1 cellular context compared by ENCODE assay signal in the genomic region with DNA sequence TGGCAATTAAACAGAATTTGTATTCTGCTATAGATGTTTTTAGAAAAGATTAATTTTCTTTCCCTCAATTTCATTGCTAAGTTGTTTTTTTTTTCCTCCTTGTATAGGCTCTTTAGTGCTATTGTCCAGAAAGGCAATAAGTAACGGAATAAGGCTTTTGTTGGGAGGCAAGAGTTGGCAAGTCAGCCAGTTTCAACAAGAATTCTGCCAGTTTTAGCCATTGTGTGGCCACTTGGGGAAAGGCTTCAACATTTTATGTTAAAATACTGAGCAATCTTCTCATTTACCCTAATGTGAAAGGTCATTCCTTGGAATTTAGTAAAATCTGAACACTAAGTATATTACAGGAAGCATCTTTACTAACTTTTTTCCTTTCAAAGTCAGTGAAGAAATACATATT.
TF ChIP-seq lines count a peak whose summit lies in the region.

No MANE protein-coding gene starts in this region.

TF ChIP-seq in HepG2, 621 proteins besides CTCF, POLR2A, EP300 and RAD21 (continued from another document):
- TF ChIP-seq LRRFIP1 (CRISPR knock-in tag; conservative IDR thresholded peaks at IDR 0.05) (no peak), KLF12 (CRISPR knock-in tag; IDR thresholded peaks at IDR 0.05; ENCODE audit: borderline replicate concordance) (no peak), SNAPC4 (CRISPR knock-in tag; IDR thresholded peaks at IDR 0.05) (no peak), RXRA (CRISPR knock-in tag; IDR thresholded peaks at IDR 0.05) (no peak), IRF1 (CRISPR knock-in tag; IDR thresholded peaks at IDR 0.05; ENCODE audit: low read depth) (no peak), ZNF460 (CRISPR knock-in tag; IDR thresholded peaks at IDR 0.05; ENCODE audit: borderline replicate concordance) (no peak), HOXA7 (CRISPR knock-in tag; IDR thresholded peaks at IDR 0.05) (no peak), ZNF367 (CRISPR knock-in tag; IDR thresholded peaks at IDR 0.05; ENCODE audit: borderline replicate concordance) (no peak), CREBL2 (CRISPR knock-in tag; IDR thresholded peaks at IDR 0.05; ENCODE audit: borderline replicate concordance) (no peak), POLR2AphosphoS5 (IDR thresholded peaks at IDR 0.05; ENCODE audit: low read depth, low read length) (no peak)
TF ChIP-seq in HepG2: peak in this region for 0.
